ENCODE assay signal across 8 cellular contexts in genomic region chrY:7274410-7274913, GRCh38.
DNase-seq lines count a peak whose midpoint lies in the region; ATAC-seq and TF ChIP-seq lines count a peak whose summit lies in the region.

No MANE protein-coding gene starts in this region.

- H3K4me1 ChIP-seq in NT2/D1 (ENCODE audit: insufficient read depth, insufficient read length): no peaks in the 10 kb centered on the region
- no peaks in the 10 kb centered on the region for H3K4me1 ChIP-seq in testis
- H3K4me1 ChIP-seq in Caco-2: no peaks in the 10 kb centered on the region

- TF ChIP-seq CTCF in fibroblast of pulmonary artery (IDR thresholded peaks at IDR 0.05; ENCODE audit: low read length, missing control alignments) (no peak), testis (IDR thresholded peaks at IDR 0.05) (no peak), Caco-2 (IDR thresholded peaks at IDR 0.05; ENCODE audit: insufficient read depth in 1 of 2, low read depth in 1 of 2, low read length in 1 of 2, severe bottlenecking in 1 of 2, unreplicated experiment in 1 of 2) (no peak)

- H3K4me3 ChIP-seq in NT2/D1 (ENCODE audit: insufficient read length, low read depth) (peak overlapping the region; percentile 50), fibroblast of pulmonary artery (replicated peaks; ENCODE audit: low read depth, low read length) (peak overlapping the region; percentile 71), testis (peak overlapping the region; percentile 50 to 64), Caco-2 (ENCODE audit: low read depth, low read length) (no peak overlapping the region)

- H3K27me3 ChIP-seq in NT2/D1 (ENCODE audit: insufficient read depth, insufficient read length) (no peaks in the 10 kb centered on the region), testis (no peaks in the 10 kb centered on the region), Caco-2 (replicated peaks; ENCODE audit: control insufficient read depth, insufficient read depth, low read length) (no peaks in the 10 kb centered on the region)

- H3K9me3 ChIP-seq in NT2/D1 (ENCODE audit: insufficient read depth, low read length) (no peaks in the 10 kb centered on the region), testis (no peaks in the 10 kb centered on the region), Caco-2 (no peaks in the 10 kb centered on the region)

- WGBS in testis, 2 donors: 0% methylated on average over 6 of the region's 48 CpGs; no CpG with 5 or more reads in 1 of the 2 donors

- no TSS peak for BruUV-seq in Caco-2 (replicated peaks; lab: Mats Ljungman, UMichigan)

- H3K9ac ChIP-seq in NT2/D1 (ENCODE audit: insufficient read length, low read depth): peak overlapping the region; percentile 72

- no peak for ATAC-seq in GM21786 (IDR thresholded peaks at IDR 0.05; ENCODE audit: unreplicated experiment)

- CTCF ChIA-PET in Caco-2 (lab: Charles Lee): no interaction called here

- no peaks in the 10 kb centered on the region for H3K4me1 Mint-ChIP-seq in Caco-2 (ENCODE audit: low read depth, unreplicated experiment)

- intact Hi-C loops in testis (cut with DNase I; ENCODE audit: low total_unique reads) (no loop called here), Caco-2 (cut with micrococcal nuclease; ENCODE audit: unreplicated experiment) (no loop called here)

- peak; percentile 56 for DNase-seq in activated CD8-positive, alpha-beta memory T cell treated with anti-CD3 and anti-CD28 coated beads, Interleukin-2, amount 50 U/mL, for 48 hours
- DNase-seq in activated CD8-positive, alpha-beta memory T cell treated with anti-CD3 and anti-CD28 coated beads, Interleukin-2, amount 50 U/mL, for 4 hours: no peak
- DNase-seq in NT2/D1 (ENCODE audit: low read depth, low spot score): no peak
- no peak for DNase-seq in fibroblast of pulmonary artery (ENCODE audit: low read depth)
- peak; percentile 22 for DNase-seq in testis
- no peak for DNase-seq in NCI-H446 (lab: John Stamatoyannopoulos, UW)
- DNase-seq in Caco-2: no peak

- peak overlapping the region; percentile 63 to 69 for H3K27ac ChIP-seq in testis

- H3K4me3 Mint-ChIP-seq in Caco-2 (ENCODE audit: unreplicated experiment): no peak overlapping the region

- H3K27ac Mint-ChIP-seq in Caco-2 (ENCODE audit: unreplicated experiment): no peak overlapping the region

- no peaks in the 10 kb centered on the region for H3K36me3 Mint-ChIP-seq in Caco-2 (ENCODE audit: insufficient read depth, unreplicated experiment)

- H3K36me3 ChIP-seq in NT2/D1 (ENCODE audit: insufficient read depth, insufficient read length, low read length) (no peaks in the 10 kb centered on the region), testis (ENCODE audit: low read depth, missing control alignments) (no peaks in the 10 kb centered on the region), Caco-2 (ENCODE audit: control insufficient read depth, insufficient read depth, low read length) (no peaks in the 10 kb centered on the region)

- POLR2A ChIA-PET in Caco-2 (lab: Charles Lee): no interaction called here

- no peak for TF ChIP-seq POLR2A in testis (IDR thresholded peaks at IDR 0.05)

- H3K27me3 Mint-ChIP-seq in Caco-2 (ENCODE audit: insufficient read depth, unreplicated experiment): no peaks in the 10 kb centered on the region

- H3K9me3 Mint-ChIP-seq in Caco-2 (ENCODE audit: unreplicated experiment): no peaks in the 10 kb centered on the region

Comparison
In these comparisons a context has a peak if more than half of its experiments do, and no peak if none do; other contexts are left out.
1. DNase-seq: peak in activated CD8-positive, alpha-beta memory T cell treated with anti-CD3 and anti-CD28 coated beads, Interleukin-2, amount 50 U/mL, for 48 hours (single experiment) and testis (single experiment); none in activated CD8-positive, alpha-beta memory T cell treated with anti-CD3 and anti-CD28 coated beads, Interleukin-2, amount 50 U/mL, for 4 hours (single experiment), NT2/D1 (single experiment), fibroblast of pulmonary artery (single experiment), NCI-H446 (0 of 2) and Caco-2 (0 of 2).